In genomic region chr4:145042601-145043000, GRCh38 we compare ENCODE assay signal across 17 cellular contexts.
"Had no signal": no experiment of that assay in that cellular context is flagged by ENCODE, and none has a peak within 500 bp of the region (broad histone marks: within the 10 kb centered on the region; RNA-seq: fewer than 3 reads in every experiment).

No MANE protein-coding gene starts in this region.

- H3K27me3 ChIP-seq: sigmoid colon, spleen, tibial nerve, upper lobe of left lung had no signal

- H3K4me3 Mint-ChIP-seq: memory B cell; natural killer cell; neural crest cell; stimulated activated naive B cell treated with anti-CD40 and anti-IgM and Interleukin-4, amounts not matched to agents 10 μg/mL and 1 μg/mL and 100 μg/mL, for 72 hours; stimulated activated naive CD8-positive, alpha-beta T cell treated with anti-CD3 and anti-CD28 coated beads, Interleukin-15, Interleukin-2, amounts not matched to agents 100 ng/mL and 50 ng/mL, for 24 hours had no signal

- H3K27ac Mint-ChIP-seq: memory B cell; natural killer cell; stimulated activated naive B cell treated with anti-CD40 and anti-IgM and Interleukin-4, amounts not matched to agents 10 μg/mL and 1 μg/mL and 100 μg/mL, for 72 hours; stimulated activated naive CD8-positive, alpha-beta T cell treated with anti-CD3 and anti-CD28 coated beads, Interleukin-15, Interleukin-2, amounts not matched to agents 100 ng/mL and 50 ng/mL, for 24 hours had no signal

- DNase-seq: cortex of kidney; natural killer cell; right cardiac atrium; sigmoid colon; spleen; stimulated activated CD4-positive, alpha-beta T cell treated with anti-CD3 and anti-CD28 coated beads, Interleukin-4, amount 100 ng/mL, for 4 hours; stimulated activated naive B cell treated with anti-CD40 and anti-IgM and Interleukin-4, amounts not matched to agents 10 μg/mL and 1 μg/mL and 100 μg/mL, for 72 hours; upper lobe of left lung had no signal

- H3K9me3 ChIP-seq: prostate gland, sigmoid colon, spleen, thoracic aorta, tibial nerve, upper lobe of left lung had no signal

- H3K27me3 Mint-ChIP-seq: memory B cell; stimulated activated naive B cell treated with anti-CD40 and anti-IgM and Interleukin-4, amounts not matched to agents 10 μg/mL and 1 μg/mL and 100 μg/mL, for 72 hours; stimulated activated naive CD8-positive, alpha-beta T cell treated with anti-CD3 and anti-CD28 coated beads, Interleukin-15, Interleukin-2, amounts not matched to agents 100 ng/mL and 50 ng/mL, for 24 hours had no signal

- H3K36me3 ChIP-seq: prostate gland, sigmoid colon, thoracic aorta, tibial nerve, upper lobe of left lung had no signal

- H3K27ac ChIP-seq: prostate gland, sigmoid colon, skin epidermis, spleen, thoracic aorta, tibial nerve, upper lobe of left lung had no signal

- H3K9me3 Mint-ChIP-seq: memory B cell; natural killer cell; neural crest cell; stimulated activated naive B cell treated with anti-CD40 and anti-IgM and Interleukin-4, amounts not matched to agents 10 μg/mL and 1 μg/mL and 100 μg/mL, for 72 hours; stimulated activated naive CD8-positive, alpha-beta T cell treated with anti-CD3 and anti-CD28 coated beads, Interleukin-15, Interleukin-2, amounts not matched to agents 100 ng/mL and 50 ng/mL, for 24 hours had no signal

- H3K4me1 ChIP-seq: prostate gland, sigmoid colon, upper lobe of left lung had no signal

- ATAC-seq: left lobe of liver; natural killer cell; right cardiac atrium; stimulated activated naive B cell treated with anti-CD40 and anti-IgM and Interleukin-4, amounts not matched to agents 10 μg/mL and 1 μg/mL and 100 μg/mL, for 72 hours had no signal

- H3K4me3 ChIP-seq: lung, prostate gland, sigmoid colon, skin epidermis, spleen, thoracic aorta, tibial nerve, upper lobe of left lung had no signal

- H3K36me3 Mint-ChIP-seq: natural killer cell had no signal
